In the genomic region with DNA sequence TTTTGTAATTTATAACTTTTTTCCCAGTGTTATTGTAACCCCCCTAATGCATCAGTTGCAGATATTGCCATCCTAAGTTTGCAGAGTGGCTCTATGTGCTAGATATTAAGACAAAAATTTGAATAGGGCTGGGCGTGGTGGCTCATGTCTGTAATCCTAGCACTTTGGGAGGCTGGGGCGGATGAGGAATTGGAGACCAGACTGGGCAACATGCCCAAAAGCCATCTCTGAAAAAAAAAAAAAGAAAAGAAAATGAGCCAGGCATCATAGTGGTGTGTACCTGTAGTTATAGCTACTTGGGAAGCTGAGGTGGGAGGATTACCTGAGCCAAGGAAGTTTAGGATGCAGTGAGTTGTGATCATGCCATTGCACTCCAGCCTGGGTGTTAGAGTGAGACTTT, we compare ENCODE assay signal across 1 cellular context.
TF ChIP-seq lines count a peak whose summit lies in the region.

No MANE protein-coding gene starts in this region.

TF ChIP-seq in SK-N-SH treated with all-trans-retinoic acid at 6 μM for 48 hours, 23 proteins besides CTCF, POLR2A, EP300 and RAD21 (continued from another document):
- TF ChIP-seq OSR1 (CRISPR knock-in tag; IDR thresholded peaks at IDR 0.05) (no peak), ZNF8 (CRISPR knock-in tag; IDR thresholded peaks at IDR 0.05) (no peak)
